1 cellular context compared by ENCODE assay signal in the genomic region with DNA sequence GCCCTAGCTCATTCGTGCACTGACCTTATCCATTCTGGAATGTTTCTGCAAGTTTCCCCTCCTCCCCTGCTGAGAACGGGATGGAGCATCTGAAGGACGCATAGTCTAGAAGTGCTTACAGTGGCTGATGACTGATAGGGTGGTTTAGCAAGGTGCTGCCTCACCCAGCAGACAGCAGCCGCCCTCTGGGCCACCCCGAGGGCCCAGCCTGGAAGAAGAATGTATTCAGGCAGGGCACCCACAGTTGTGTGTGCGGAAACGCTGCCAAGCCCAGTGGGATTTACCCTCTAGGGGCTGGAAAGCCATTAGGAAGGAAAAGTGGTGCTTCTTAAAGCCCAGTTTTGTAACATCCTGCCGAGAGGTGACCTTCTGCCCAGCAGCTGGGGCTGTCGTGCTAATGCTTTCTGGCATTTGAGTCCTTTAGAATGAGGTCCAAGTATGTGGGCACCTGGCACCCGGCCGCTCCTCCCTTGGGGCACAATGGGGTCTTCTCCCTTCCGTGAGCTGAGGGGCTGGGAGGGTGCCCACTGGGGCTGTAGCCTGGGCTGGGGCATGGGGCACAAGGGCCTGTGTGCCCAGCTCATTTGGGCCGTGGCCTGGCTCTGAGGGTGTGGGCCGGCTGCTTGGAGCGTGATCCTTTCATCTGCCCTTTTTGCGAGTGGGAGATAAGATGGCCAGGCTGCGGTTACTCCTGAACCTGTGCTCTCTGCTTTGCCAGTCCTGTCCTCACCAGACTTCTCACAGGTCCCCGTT.
TF ChIP-seq lines count a peak whose summit lies in the region.

No MANE protein-coding gene starts in this region.

TF ChIP-seq in H1, 55 proteins besides CTCF, POLR2A, EP300 and RAD21:
- TF ChIP-seq RBBP5 (IDR thresholded peaks at IDR 0.05; ENCODE audit: borderline replicate concordance, low read depth, low read length) (no peak), TEAD4 (IDR thresholded peaks at IDR 0.05; ENCODE audit: low read depth, low read length) (0 out of 2 replicates have a peak, but pooled peaks have one; percentile 54)
- TF ChIP-seq, protein P1, sequence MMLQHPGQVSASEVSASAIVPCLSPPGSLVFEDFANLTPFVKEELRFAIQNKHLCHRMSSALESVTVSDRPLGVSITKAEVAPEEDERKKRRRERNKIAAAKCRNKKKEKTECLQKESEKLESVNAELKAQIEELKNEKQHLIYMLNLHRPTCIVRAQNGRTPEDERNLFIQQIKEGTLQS (IDR thresholded peaks at IDR 0.05; ENCODE audit: insufficient read depth, low read depth, low read length), result no peak
